8 cellular contexts compared by ENCODE assay signal in genomic region chr17:82098939-82099765, GRCh38. TPM values are rescaled to one million over a fixed set of nuclear protein-coding genes. Genes with fewer than 3 reads are reported as not detected.
A peak's percentile ranks its signal among the peaks of the same experiment; 100 is the strongest.
DNase-seq lines count a peak whose midpoint lies in the region; ATAC-seq, FAIRE-seq and TF ChIP-seq lines count a peak whose summit lies in the region.

No MANE protein-coding gene starts in this region.

- no peaks in the 10 kb centered on the region for H3K9me3 ChIP-seq in K562 (replicated peaks; ENCODE audit: control insufficient read depth, insufficient read depth, low read depth, low read length)
- no peaks in the 10 kb centered on the region for H3K9me3 ChIP-seq in HepG2 (ENCODE audit: low read length)
- H3K9me3 ChIP-seq in tibial artery = no peaks in the 10 kb centered on the region

- H2AFZ ChIP-seq in K562 (ENCODE audit: low read depth, low read length) (peak overlapping the region; percentile 81), HepG2 (ENCODE audit: low read length) (no peak overlapping the region)

- intact Hi-C loops in K562 (cut with micrococcal nuclease) (loop anchor here (5.0 kb wide), 1 partner anchor 67 kb away; the partner anchor contains the start of gene RAC3), HepG2 (cut with micrococcal nuclease; ENCODE audit: unreplicated experiment) (loop anchor here (5.0 to 10.0 kb wide), 2 partner anchors 47 to 124 kb away; partner anchors contain the start of genes ASPSCR1, GPS1 and RFNG), tibial artery (cut with DNase I; ENCODE audit: low total_unique reads) (loop anchor here (5.0 kb wide), 2 partner anchors 62 to 1882 kb away; partner anchors contain the start of gene DCXR)

- H3K27me3 ChIP-seq in K562 (ENCODE audit: control insufficient read depth in 2 of 2, insufficient read depth in 2 of 2, low read length in 2 of 2) (no peaks in the 10 kb centered on the region), HepG2 (ENCODE audit: control insufficient read depth in 1 of 2, insufficient read depth in 2 of 2, low read length in 2 of 2) (no peaks in the 10 kb centered on the region; a peak in 1 of 5 replicates), tibial artery (no peaks in the 10 kb centered on the region)

- WGBS in K562 (ENCODE audit: insufficient coverage, low coverage, missing lambda C conversion rate) = 5% methylated on average over 44 of the region's 81 CpGs
- 74% methylated on average over 47 of the region's 81 CpGs for WGBS in HepG2 (ENCODE audit: low lambda C conversion rate)

- CTCF ChIA-PET in K562 (lab: Yijun Ruan, JAX; ENCODE audit: low intra/inter-chr PET ratio) = interaction anchor here (0.6 kb wide), 1 partner anchor 182 kb away, joined by 3 read pairs; no protein-coding TSS in a partner anchor
- CTCF ChIA-PET in HepG2 (lab: Yijun Ruan, JAX; ENCODE audit: low intra/inter-chr PET ratio, low total read pairs) = no interaction called here

- TF ChIP-seq EP300 in K562 (IDR thresholded peaks at IDR 0.05; ENCODE audit: low read length) = no peak
- TF ChIP-seq EP300 in HepG2 (IDR thresholded peaks at IDR 0.05; ENCODE audit: low read depth in 2 of 2, low read length in 2 of 2) = peak in 1 of 2 experiments; percentile 39; a peak in 1 of 4 replicates
- TF ChIP-seq EP300 in HepG2 (CRISPR knock-in tag; IDR thresholded peaks at IDR 0.05; ENCODE audit: borderline replicate concordance) = 0 out of 2 replicates have a peak, but pooled peaks have one; percentile 9

- peak overlapping the region; percentile 80 for H3K4me2 ChIP-seq in K562 (ENCODE audit: insufficient read depth, low read length)
- H3K4me2 ChIP-seq in HepG2 (ENCODE audit: low read depth, low read length) = peak overlapping the region; percentile 72

- BruUV-seq in K562 (replicated peaks; lab: Mats Ljungman, UMichigan) (TSS peak; percentile 88), HepG2 (replicated peaks; lab: Mats Ljungman, UMichigan) (TSS peak; percentile 65)

- peak; percentile 3 for ATAC-seq in GM21825 (IDR thresholded peaks at IDR 0.05; ENCODE audit: unreplicated experiment)
- peak; percentile 33 for ATAC-seq in K562
- ATAC-seq in HepG2 = no peak
- ATAC-seq in GM18873 (IDR thresholded peaks at IDR 0.05; ENCODE audit: low FRiP score, unreplicated experiment) = no peak

- TF ChIP-seq RAD21 in K562 (CRISPR knock-in tag; conservative IDR thresholded peaks at IDR 0.05 in 1 of 2, IDR thresholded peaks at IDR 0.05 in 1 of 2) (no peak; a peak in 1 of 4 replicates), HepG2 (CRISPR knock-in tag; IDR thresholded peaks at IDR 0.05) (peak; percentile 45; the same call in 1 of the 2 replicates)

- peaks cover 34% of the 10 kb centered on the region for H3K36me3 ChIP-seq in K562 (ENCODE audit: control insufficient read depth, insufficient read depth, low read length)
- H3K36me3 ChIP-seq in HepG2 (replicated peaks in 1 of 2; ENCODE audit: control insufficient read depth in 1 of 2, insufficient read depth in 2 of 2, low read length in 2 of 2) = peaks cover 12 to 19% of the 10 kb centered on the region in 2 experiments
- H3K36me3 ChIP-seq in tibial artery = peaks cover 12 to 22% (median 19%) of the 10 kb centered on the region in 3 donors

- DNase-seq in GM13977 (ENCODE audit: low spot score) = peak; percentile 57
- peak; percentile 69 for DNase-seq in NAMALWA (ENCODE audit: low spot score)
- peak in 2 of 4 experiments; percentile 90 to 91 for DNase-seq in K562 (ENCODE audit: extremely low read depth in 1 of 4, low spot score in 3 of 4)
- no peak for DNase-seq in HepG2 (ENCODE audit: low spot score)
- DNase-seq in tibial artery = no peak
- DNase-seq in activated CD4-positive, CD25-positive, alpha-beta regulatory T cell treated with anti-CD3 and anti-CD28 coated beads, Interleukin-2, amount 50 U/mL, for 72 hours = no peak

- in situ Hi-C loops in GM13977 (cut with MboI; ENCODE audit: low pct_unique_long_range_greater_than_20kb, low sequenced_read_pairs, unreplicated experiment) = no loop called here
- in situ Hi-C loops in K562 (cut with MboI) = no loop called here
- in situ Hi-C loops in HepG2 (cut with HindIII; ENCODE audit: extremely low pct_ligation_motif_present, low pct_unique_long_range_greater_than_20kb) = no loop called here

- H3K79me2 ChIP-seq in K562 (ENCODE audit: control insufficient read depth, insufficient read depth, low read length) (peaks cover 53% of the 10 kb centered on the region), HepG2 (ENCODE audit: insufficient read depth, low read length) (peaks cover 41% of the 10 kb centered on the region)

- H3K4me1 ChIP-seq in K562 (replicated peaks in 1 of 2; ENCODE audit: control insufficient read depth in 2 of 2, insufficient read depth in 2 of 2, low read length in 2 of 2) = peaks cover 45 to 92% of the 10 kb centered on the region in 2 experiments
- peaks cover 76% of the 10 kb centered on the region for H3K4me1 ChIP-seq in HepG2 (ENCODE audit: insufficient read depth, low read length)
- peaks cover 0 to 64% (median 34%) of the 10 kb centered on the region in 4 donors for H3K4me1 ChIP-seq in tibial artery

- TF ChIP-seq POLR2A in K562 (conservative IDR thresholded peaks at IDR 0.05) (peak; percentile 50), HepG2 (IDR thresholded peaks at IDR 0.05; ENCODE audit: insufficient read depth in 1 of 2, low read depth in 2 of 2, low read length in 2 of 2) (peak in 1 of 2 experiments; percentile 15; a peak in 2 of 4 replicates)

- no peaks in the 10 kb centered on the region for H3K9me1 ChIP-seq in K562 (ENCODE audit: control insufficient read depth, insufficient read depth, low read length)

- peak overlapping the region; percentile 96 to 99 for H3K9ac ChIP-seq in K562 (ENCODE audit: insufficient read depth in 1 of 2, low read depth in 2 of 2, low read length in 2 of 2)
- H3K9ac ChIP-seq in HepG2 (ENCODE audit: insufficient read depth, low read depth, low read length) = peak overlapping the region; percentile 83

- H4K20me1 ChIP-seq in K562 (replicated peaks; ENCODE audit: control insufficient read depth, insufficient read depth, low read length) (peaks cover 25% of the 10 kb centered on the region), HepG2 (ENCODE audit: insufficient read depth, low read length) (peaks cover 26% of the 10 kb centered on the region)

- H3K27ac ChIP-seq in K562 (ENCODE audit: extremely low read depth, low read depth, low read length) (peak overlapping the region; percentile 95), HepG2 (ENCODE audit: extremely low read length, insufficient read depth, low read length) (peak overlapping the region; percentile 93), tibial artery (peak overlapping the region; percentile 87 to 98)

- TF ChIP-seq CTCF in GM13977 (IDR thresholded peaks at IDR 0.05; ENCODE audit: extremely low read depth, insufficient read depth, missing control alignments) (no peak), K562 (IDR thresholded peaks at IDR 0.05 in 2 of 3, conservative IDR thresholded peaks at IDR 0.05 in 1 of 3; ENCODE audit: insufficient read depth in 2 of 3, low read depth in 1 of 3, low read length in 3 of 3) (no peak), HepG2 (CRISPR knock-in tag; IDR thresholded peaks at IDR 0.05) (no peak), tibial artery (IDR thresholded peaks at IDR 0.05) (no peak)

- POLR2A ChIA-PET in K562 (lab: Yijun Ruan, JAX) = interaction anchor here (0.6 to 2.0 kb wide), 21 partner anchors 9 to 578 kb away, joined by 3 to 16 read pairs (median 3); partner anchors contain the start of genes CENPX and DCXR
- POLR2A ChIA-PET in HepG2 (lab: Yijun Ruan, JAX) = interaction anchor here (1.0 to 3.2 kb wide), 16 partner anchors 7 to 468 kb away, joined by 3 to 32 read pairs (median 4); partner anchors contain the start of genes ALYREF, ANAPC11, CENPX and DCXR

- H3K4me3 ChIP-seq in K562 (peak overlapping the region; percentile 55), HepG2 (replicated peaks in 1 of 3; ENCODE audit: insufficient read depth in 1 of 3, low read depth in 2 of 3, low read length in 3 of 3) (peak overlapping the region; percentile 15 to 69 (median 50); a peak in 4 of 6 replicates), tibial artery (peak overlapping the region; percentile 65 to 84)

- peak; percentile 37 for FAIRE-seq in K562 (lab: Jason Lieb, UNC)
- no peak for FAIRE-seq in HepG2 (lab: Jason Lieb, UNC)

RNA-seq across cellular contexts. Expression of gene FASN, which starts 1.1 kb away (rescaled TPM):
- total RNA-seq in K562 (2011; cell fraction: chromatin; rRNA removed; ENCODE audit: low replicate concordance) = 343 and 1,124 TPM in 2 replicates
- total RNA-seq in K562 (2011; cell fraction: nucleolus; rRNA removed) = 877 TPM in 2 replicates
- total RNA-seq in K562 (2011; cell fraction: nucleoplasm; rRNA removed) = 433 and 475 TPM in 2 replicates
- 214 and 239 TPM in 2 replicates for total RNA-seq in K562 (2014; rRNA removed)
- 11.2 and 13.9 TPM in 2 replicates for total RNA-seq in K562 (2014; rRNA removed; fragmentation: Illumina TruSeq; extraction: Trizol)
- total RNA-seq in K562 (2015; rRNA removed; fragmentation: Illumina TruSeq; extraction: Trizol) = 50.9 and 61.1 TPM in 2 replicates
- total RNA-seq in K562 (2021) = 605 and 663 TPM in 2 replicates
- polyA plus RNA-seq in K562 (2011; rRNA removed) = 49.8 and 133 TPM in 2 replicates
- polyA plus RNA-seq in K562 (2011; cell fraction: cytosol; rRNA removed) = 159 and 260 TPM in 2 replicates
- polyA plus RNA-seq in K562 (2011; cell fraction: nucleus; rRNA removed) = 627 and 766 TPM in 2 replicates
- polyA plus RNA-seq in K562 (2012) = 153 and 283 TPM in 2 replicates
- polyA plus RNA-seq in K562 (2014; fragmentation: Illumina TruSeq; extraction: Trizol) = 49.9 and 181 TPM in 2 replicates
- under 1 TPM; 0.15 to 0.20 TPM for polyA plus RNA-seq in K562 (2014; fragmentation: Nextera tagmentation; extraction: Ambion mirVana)
- polyA plus RNA-seq in K562 (2014; rRNA removed) = 157 and 181 TPM in 2 replicates
- 59.1 and 70.2 TPM in 2 replicates for polyA minus RNA-seq in K562 (2011; rRNA and poly(A)+ RNA removed)
- 455 and 1,011 TPM in 2 replicates for polyA minus RNA-seq in K562 (2011; cell fraction: cytosol; rRNA and poly(A)+ RNA removed)
- 200 and 251 TPM in 2 replicates for polyA minus RNA-seq in K562 (2011; cell fraction: nucleus; rRNA and poly(A)+ RNA removed)
- 101 and 192 TPM in 2 replicates for total RNA-seq in HepG2 (2016; rRNA removed; fragmentation: Illumina TruSeq; extraction: Trizol)
- 28.4 and 29.9 TPM in 2 replicates for total RNA-seq in HepG2 (2016; cell fraction: cytosol; rRNA removed; fragmentation: Illumina TruSeq; extraction: Trizol; ENCODE audit: low read depth)
- 118 and 157 TPM in 2 replicates for total RNA-seq in HepG2 (2016; cell fraction: insoluble cytoplasmic fraction; rRNA removed; fragmentation: Illumina TruSeq; extraction: Trizol)
- 63.2 and 68.3 TPM in 2 replicates for total RNA-seq in HepG2 (2016; cell fraction: membrane; rRNA removed; fragmentation: Illumina TruSeq; extraction: Trizol)
- 147 and 173 TPM in 2 replicates for total RNA-seq in HepG2 (2016; cell fraction: nucleus; rRNA removed; fragmentation: Illumina TruSeq; extraction: Trizol)
- polyA plus RNA-seq in HepG2 (2011; rRNA removed) = 51.7 and 92.4 TPM in 2 replicates
- polyA plus RNA-seq in HepG2 (2011; cell fraction: cytosol; rRNA removed) = 62.2 and 67.6 TPM in 2 replicates
- polyA plus RNA-seq in HepG2 (2011; cell fraction: nucleus; rRNA removed) = 516 and 545 TPM in 2 replicates
- polyA plus RNA-seq in HepG2 (2012) = 163 and 245 TPM in 2 replicates
- polyA plus RNA-seq in HepG2 (2016; cell fraction: cytosol; fragmentation: Illumina TruSeq; extraction: Trizol; ENCODE audit: low read depth) = 24.8 and 25.4 TPM in 2 replicates
- polyA plus RNA-seq in HepG2 (2016; cell fraction: insoluble cytoplasmic fraction; fragmentation: Illumina TruSeq; extraction: Trizol; ENCODE audit: low read depth) = 209 and 303 TPM in 2 replicates
- 52.3 and 61.0 TPM in 2 replicates for polyA plus RNA-seq in HepG2 (2016; cell fraction: membrane; fragmentation: Illumina TruSeq; extraction: Trizol; ENCODE audit: low read depth)
- 501 and 529 TPM in 2 replicates for polyA plus RNA-seq in HepG2 (2016; cell fraction: nucleus; fragmentation: Illumina TruSeq; extraction: Trizol; ENCODE audit: insufficient read depth, low read depth)
- polyA minus RNA-seq in HepG2 (2011; rRNA and poly(A)+ RNA removed; ENCODE audit: low replicate concordance) = 35.6 and 241 TPM in 2 replicates
- 226 and 344 TPM in 2 replicates for polyA minus RNA-seq in HepG2 (2011; cell fraction: cytosol; rRNA and poly(A)+ RNA removed)
- 97.7 and 151 TPM in 2 replicates for polyA minus RNA-seq in HepG2 (2011; cell fraction: nucleus; rRNA and poly(A)+ RNA removed)

RNA-seq across cellular contexts. Expression of gene DUS1L, which starts 33.5 kb away (rescaled TPM):
- 125 and 499 TPM in 2 replicates for total RNA-seq in K562 (2011; cell fraction: chromatin; rRNA removed; ENCODE audit: low replicate concordance)
- total RNA-seq in K562 (2011; cell fraction: nucleolus; rRNA removed) = 452 and 491 TPM in 2 replicates
- 177 and 203 TPM in 2 replicates for total RNA-seq in K562 (2011; cell fraction: nucleoplasm; rRNA removed)
- total RNA-seq in K562 (2014; rRNA removed) = 203 and 249 TPM in 2 replicates
- 45.0 and 57.5 TPM in 2 replicates for total RNA-seq in K562 (2014; rRNA removed; fragmentation: Illumina TruSeq; extraction: Trizol)
- total RNA-seq in K562 (2015; rRNA removed; fragmentation: Illumina TruSeq; extraction: Trizol) = 83.1 and 83.9 TPM in 2 replicates
- 193 and 209 TPM in 2 replicates for total RNA-seq in K562 (2021)
- 60.1 and 77.0 TPM in 2 replicates for polyA plus RNA-seq in K562 (2011; rRNA removed)
- 62.4 and 118 TPM in 2 replicates for polyA plus RNA-seq in K562 (2011; cell fraction: cytosol; rRNA removed)
- polyA plus RNA-seq in K562 (2011; cell fraction: nucleus; rRNA removed) = 712 and 945 TPM in 2 replicates
- polyA plus RNA-seq in K562 (2012) = 123 and 178 TPM in 2 replicates
- polyA plus RNA-seq in K562 (2014; fragmentation: Illumina TruSeq; extraction: Trizol) = 97.2 and 99.8 TPM in 2 replicates
- polyA plus RNA-seq in K562 (2014; fragmentation: Nextera tagmentation; extraction: Ambion mirVana) = 10 to 100 TPM in 1 of 2 experiments, 1 to 10 TPM in 1; 7.8 to 11.3 TPM
- polyA plus RNA-seq in K562 (2014; rRNA removed) = 201 and 210 TPM in 2 replicates
- 17.2 and 22.2 TPM in 2 replicates for polyA minus RNA-seq in K562 (2011; rRNA and poly(A)+ RNA removed)
- 54.0 and 54.3 TPM in 2 replicates for polyA minus RNA-seq in K562 (2011; cell fraction: cytosol; rRNA and poly(A)+ RNA removed)
- polyA minus RNA-seq in K562 (2011; cell fraction: nucleus; rRNA and poly(A)+ RNA removed) = 179 and 184 TPM in 2 replicates
- total RNA-seq in HepG2 (2016; rRNA removed; fragmentation: Illumina TruSeq; extraction: Trizol) = 67.9 and 109 TPM in 2 replicates
- total RNA-seq in HepG2 (2016; cell fraction: cytosol; rRNA removed; fragmentation: Illumina TruSeq; extraction: Trizol; ENCODE audit: low read depth) = 206 and 220 TPM in 2 replicates
- 58.4 and 113 TPM in 2 replicates for total RNA-seq in HepG2 (2016; cell fraction: insoluble cytoplasmic fraction; rRNA removed; fragmentation: Illumina TruSeq; extraction: Trizol)
- 268 and 276 TPM in 2 replicates for total RNA-seq in HepG2 (2016; cell fraction: membrane; rRNA removed; fragmentation: Illumina TruSeq; extraction: Trizol)
- 69.9 and 102 TPM in 2 replicates for total RNA-seq in HepG2 (2016; cell fraction: nucleus; rRNA removed; fragmentation: Illumina TruSeq; extraction: Trizol)
- 81.0 and 108 TPM in 2 replicates for polyA plus RNA-seq in HepG2 (2011; rRNA removed)
- polyA plus RNA-seq in HepG2 (2011; cell fraction: cytosol; rRNA removed) = 64.5 and 97.7 TPM in 2 replicates
- polyA plus RNA-seq in HepG2 (2011; cell fraction: nucleus; rRNA removed) = 583 and 668 TPM in 2 replicates
- 82.7 and 123 TPM in 2 replicates for polyA plus RNA-seq in HepG2 (2012)
- polyA plus RNA-seq in HepG2 (2016; cell fraction: cytosol; fragmentation: Illumina TruSeq; extraction: Trizol; ENCODE audit: low read depth) = 353 and 384 TPM in 2 replicates
- 138 and 172 TPM in 2 replicates for polyA plus RNA-seq in HepG2 (2016; cell fraction: insoluble cytoplasmic fraction; fragmentation: Illumina TruSeq; extraction: Trizol; ENCODE audit: low read depth)
- 444 and 521 TPM in 2 replicates for polyA plus RNA-seq in HepG2 (2016; cell fraction: membrane; fragmentation: Illumina TruSeq; extraction: Trizol; ENCODE audit: low read depth)
- 330 and 339 TPM in 2 replicates for polyA plus RNA-seq in HepG2 (2016; cell fraction: nucleus; fragmentation: Illumina TruSeq; extraction: Trizol; ENCODE audit: insufficient read depth, low read depth)
- 47.0 and 79.2 TPM in 2 replicates for polyA minus RNA-seq in HepG2 (2011; rRNA and poly(A)+ RNA removed; ENCODE audit: low replicate concordance)
- polyA minus RNA-seq in HepG2 (2011; cell fraction: cytosol; rRNA and poly(A)+ RNA removed) = 31.7 and 34.4 TPM in 2 replicates
- 85.7 and 87.9 TPM in 2 replicates for polyA minus RNA-seq in HepG2 (2011; cell fraction: nucleus; rRNA and poly(A)+ RNA removed)

RNA-seq across cellular contexts. Expression of gene GPS1, which starts 47.5 kb away (rescaled TPM):
- total RNA-seq in K562 (2011; cell fraction: chromatin; rRNA removed; ENCODE audit: low replicate concordance) = 57.5 and 207 TPM in 2 replicates
- total RNA-seq in K562 (2011; cell fraction: nucleolus; rRNA removed) = 178 and 205 TPM in 2 replicates
- 87.8 and 88.8 TPM in 2 replicates for total RNA-seq in K562 (2011; cell fraction: nucleoplasm; rRNA removed)
- 137 and 183 TPM in 2 replicates for total RNA-seq in K562 (2014; rRNA removed)
- total RNA-seq in K562 (2014; rRNA removed; fragmentation: Illumina TruSeq; extraction: Trizol) = 17.5 and 26.3 TPM in 2 replicates
- total RNA-seq in K562 (2015; rRNA removed; fragmentation: Illumina TruSeq; extraction: Trizol) = 69.9 and 72.5 TPM in 2 replicates
- total RNA-seq in K562 (2021) = 162 and 167 TPM in 2 replicates
- 57.0 and 88.5 TPM in 2 replicates for polyA plus RNA-seq in K562 (2011; rRNA removed)
- polyA plus RNA-seq in K562 (2011; cell fraction: cytosol; rRNA removed) = 94.2 and 226 TPM in 2 replicates
- 212 and 255 TPM in 2 replicates for polyA plus RNA-seq in K562 (2011; cell fraction: nucleus; rRNA removed)
- polyA plus RNA-seq in K562 (2012) = 103 and 115 TPM in 2 replicates
- polyA plus RNA-seq in K562 (2014; fragmentation: Illumina TruSeq; extraction: Trizol) = 74.5 and 111 TPM in 2 replicates
- polyA plus RNA-seq in K562 (2014; fragmentation: Nextera tagmentation; extraction: Ambion mirVana) = 10 to 100 TPM in 1 of 2 experiments, 1 to 10 TPM in 1; 3.1 to 13.4 TPM
- polyA plus RNA-seq in K562 (2014; rRNA removed) = 112 and 123 TPM in 2 replicates
- polyA minus RNA-seq in K562 (2011; rRNA and poly(A)+ RNA removed) = 31.9 and 46.4 TPM in 2 replicates
- polyA minus RNA-seq in K562 (2011; cell fraction: cytosol; rRNA and poly(A)+ RNA removed) = 71.4 and 74.6 TPM in 2 replicates
- 72.3 and 75.2 TPM in 2 replicates for polyA minus RNA-seq in K562 (2011; cell fraction: nucleus; rRNA and poly(A)+ RNA removed)
- total RNA-seq in HepG2 (2016; rRNA removed; fragmentation: Illumina TruSeq; extraction: Trizol) = 106 and 124 TPM in 2 replicates
- 87.3 and 88.2 TPM in 2 replicates for total RNA-seq in HepG2 (2016; cell fraction: cytosol; rRNA removed; fragmentation: Illumina TruSeq; extraction: Trizol; ENCODE audit: low read depth)
- total RNA-seq in HepG2 (2016; cell fraction: insoluble cytoplasmic fraction; rRNA removed; fragmentation: Illumina TruSeq; extraction: Trizol) = 99.7 and 134 TPM in 2 replicates
- total RNA-seq in HepG2 (2016; cell fraction: membrane; rRNA removed; fragmentation: Illumina TruSeq; extraction: Trizol) = 96.5 and 111 TPM in 2 replicates
- 89.5 and 106 TPM in 2 replicates for total RNA-seq in HepG2 (2016; cell fraction: nucleus; rRNA removed; fragmentation: Illumina TruSeq; extraction: Trizol)
- 128 and 161 TPM in 2 replicates for polyA plus RNA-seq in HepG2 (2011; rRNA removed)
- 107 and 157 TPM in 2 replicates for polyA plus RNA-seq in HepG2 (2011; cell fraction: cytosol; rRNA removed)
- polyA plus RNA-seq in HepG2 (2011; cell fraction: nucleus; rRNA removed) = 389 and 467 TPM in 2 replicates
- 102 and 120 TPM in 2 replicates for polyA plus RNA-seq in HepG2 (2012)
- polyA plus RNA-seq in HepG2 (2016; cell fraction: cytosol; fragmentation: Illumina TruSeq; extraction: Trizol; ENCODE audit: low read depth) = 96.5 and 102 TPM in 2 replicates
- polyA plus RNA-seq in HepG2 (2016; cell fraction: insoluble cytoplasmic fraction; fragmentation: Illumina TruSeq; extraction: Trizol; ENCODE audit: low read depth) = 120 and 146 TPM in 2 replicates
- 103 and 104 TPM in 2 replicates for polyA plus RNA-seq in HepG2 (2016; cell fraction: membrane; fragmentation: Illumina TruSeq; extraction: Trizol; ENCODE audit: low read depth)
- polyA plus RNA-seq in HepG2 (2016; cell fraction: nucleus; fragmentation: Illumina TruSeq; extraction: Trizol; ENCODE audit: insufficient read depth, low read depth) = 225 and 229 TPM in 2 replicates
- 182 and 265 TPM in 2 replicates for polyA minus RNA-seq in HepG2 (2011; rRNA and poly(A)+ RNA removed; ENCODE audit: low replicate concordance)
- 76.6 and 80.3 TPM in 2 replicates for polyA minus RNA-seq in HepG2 (2011; cell fraction: cytosol; rRNA and poly(A)+ RNA removed)
- 60.2 and 61.0 TPM in 2 replicates for polyA minus RNA-seq in HepG2 (2011; cell fraction: nucleus; rRNA and poly(A)+ RNA removed)

RNA-seq across cellular contexts. Expression of gene RFNG, which starts 47.5 kb away (rescaled TPM):
- total RNA-seq in K562 (2011; cell fraction: chromatin; rRNA removed; ENCODE audit: low replicate concordance) = 23.1 and 61.7 TPM in 2 replicates
- 74.4 and 74.9 TPM in 2 replicates for total RNA-seq in K562 (2011; cell fraction: nucleolus; rRNA removed)
- total RNA-seq in K562 (2011; cell fraction: nucleoplasm; rRNA removed) = 36.5 and 40.5 TPM in 2 replicates
- total RNA-seq in K562 (2014; rRNA removed) = 23.6 and 28.4 TPM in 2 replicates
- 6.5 and 9.5 TPM in 2 replicates for total RNA-seq in K562 (2014; rRNA removed; fragmentation: Illumina TruSeq; extraction: Trizol)
- total RNA-seq in K562 (2015; rRNA removed; fragmentation: Illumina TruSeq; extraction: Trizol) = 11.1 and 14.3 TPM in 2 replicates
- total RNA-seq in K562 (2021) = 26.9 and 30.2 TPM in 2 replicates
- 9.2 and 17.2 TPM in 2 replicates for polyA plus RNA-seq in K562 (2011; rRNA removed)
- polyA plus RNA-seq in K562 (2011; cell fraction: cytosol; rRNA removed) = 12.2 and 23.8 TPM in 2 replicates
- polyA plus RNA-seq in K562 (2011; cell fraction: nucleus; rRNA removed) = 144 and 164 TPM in 2 replicates
- polyA plus RNA-seq in K562 (2012) = 16.9 and 35.2 TPM in 2 replicates
- polyA plus RNA-seq in K562 (2014; fragmentation: Illumina TruSeq; extraction: Trizol) = 9.0 and 18.5 TPM in 2 replicates
- polyA plus RNA-seq in K562 (2014; fragmentation: Nextera tagmentation; extraction: Ambion mirVana) = under 1 TPM; 0.32 to 0.66 TPM
- polyA plus RNA-seq in K562 (2014; rRNA removed) = 32.6 and 32.8 TPM in 2 replicates
- polyA minus RNA-seq in K562 (2011; rRNA and poly(A)+ RNA removed) = 2.0 TPM in 2 replicates
- polyA minus RNA-seq in K562 (2011; cell fraction: cytosol; rRNA and poly(A)+ RNA removed) = 11.7 and 13.1 TPM in 2 replicates
- 11.4 and 14.3 TPM in 2 replicates for polyA minus RNA-seq in K562 (2011; cell fraction: nucleus; rRNA and poly(A)+ RNA removed)
- total RNA-seq in HepG2 (2016; rRNA removed; fragmentation: Illumina TruSeq; extraction: Trizol) = 27.8 and 64.0 TPM in 2 replicates
- 72.5 and 73.8 TPM in 2 replicates for total RNA-seq in HepG2 (2016; cell fraction: cytosol; rRNA removed; fragmentation: Illumina TruSeq; extraction: Trizol; ENCODE audit: low read depth)
- 23.6 and 61.0 TPM in 2 replicates for total RNA-seq in HepG2 (2016; cell fraction: insoluble cytoplasmic fraction; rRNA removed; fragmentation: Illumina TruSeq; extraction: Trizol)
- 95.0 and 98.0 TPM in 2 replicates for total RNA-seq in HepG2 (2016; cell fraction: membrane; rRNA removed; fragmentation: Illumina TruSeq; extraction: Trizol)
- total RNA-seq in HepG2 (2016; cell fraction: nucleus; rRNA removed; fragmentation: Illumina TruSeq; extraction: Trizol) = 53.3 and 60.7 TPM in 2 replicates
- polyA plus RNA-seq in HepG2 (2011; rRNA removed) = 61.4 and 90.6 TPM in 2 replicates
- 36.1 and 62.0 TPM in 2 replicates for polyA plus RNA-seq in HepG2 (2011; cell fraction: cytosol; rRNA removed)
- polyA plus RNA-seq in HepG2 (2011; cell fraction: nucleus; rRNA removed) = 548 and 733 TPM in 2 replicates
- polyA plus RNA-seq in HepG2 (2012) = 60.9 and 71.7 TPM in 2 replicates
- 106 and 121 TPM in 2 replicates for polyA plus RNA-seq in HepG2 (2016; cell fraction: cytosol; fragmentation: Illumina TruSeq; extraction: Trizol; ENCODE audit: low read depth)
- 35.7 and 47.7 TPM in 2 replicates for polyA plus RNA-seq in HepG2 (2016; cell fraction: insoluble cytoplasmic fraction; fragmentation: Illumina TruSeq; extraction: Trizol; ENCODE audit: low read depth)
- polyA plus RNA-seq in HepG2 (2016; cell fraction: membrane; fragmentation: Illumina TruSeq; extraction: Trizol; ENCODE audit: low read depth) = 128 and 132 TPM in 2 replicates
- 227 and 229 TPM in 2 replicates for polyA plus RNA-seq in HepG2 (2016; cell fraction: nucleus; fragmentation: Illumina TruSeq; extraction: Trizol; ENCODE audit: insufficient read depth, low read depth)
- 12.3 and 58.2 TPM in 2 replicates for polyA minus RNA-seq in HepG2 (2011; rRNA and poly(A)+ RNA removed; ENCODE audit: low replicate concordance)
- 21.9 and 29.0 TPM in 2 replicates for polyA minus RNA-seq in HepG2 (2011; cell fraction: cytosol; rRNA and poly(A)+ RNA removed)
- polyA minus RNA-seq in HepG2 (2011; cell fraction: nucleus; rRNA and poly(A)+ RNA removed) = 29.7 and 35.9 TPM in 2 replicates

Comparison
In these comparisons a context has a peak if more than half of its experiments do, and no peak if none do; other contexts are left out.
1. DNase-seq: peak in GM13977 (single experiment) and NAMALWA (single experiment); none in HepG2 (single experiment), tibial artery (0 of 2) and activated CD4-positive, CD25-positive, alpha-beta regulatory T cell treated with anti-CD3 and anti-CD28 coated beads, Interleukin-2, amount 50 U/mL, for 72 hours (single experiment).
2. ATAC-seq: peak in GM21825 (single experiment) and K562 (single experiment); none in HepG2 (single experiment) and GM18873 (single experiment).
3. Peak in every context shown above with its lines, with median percentiles within 50 percentile points of each other: H3K27ac ChIP-seq and H3K4me3 ChIP-seq.